26 cellular contexts compared by ENCODE assay signal in the genomic region with DNA sequence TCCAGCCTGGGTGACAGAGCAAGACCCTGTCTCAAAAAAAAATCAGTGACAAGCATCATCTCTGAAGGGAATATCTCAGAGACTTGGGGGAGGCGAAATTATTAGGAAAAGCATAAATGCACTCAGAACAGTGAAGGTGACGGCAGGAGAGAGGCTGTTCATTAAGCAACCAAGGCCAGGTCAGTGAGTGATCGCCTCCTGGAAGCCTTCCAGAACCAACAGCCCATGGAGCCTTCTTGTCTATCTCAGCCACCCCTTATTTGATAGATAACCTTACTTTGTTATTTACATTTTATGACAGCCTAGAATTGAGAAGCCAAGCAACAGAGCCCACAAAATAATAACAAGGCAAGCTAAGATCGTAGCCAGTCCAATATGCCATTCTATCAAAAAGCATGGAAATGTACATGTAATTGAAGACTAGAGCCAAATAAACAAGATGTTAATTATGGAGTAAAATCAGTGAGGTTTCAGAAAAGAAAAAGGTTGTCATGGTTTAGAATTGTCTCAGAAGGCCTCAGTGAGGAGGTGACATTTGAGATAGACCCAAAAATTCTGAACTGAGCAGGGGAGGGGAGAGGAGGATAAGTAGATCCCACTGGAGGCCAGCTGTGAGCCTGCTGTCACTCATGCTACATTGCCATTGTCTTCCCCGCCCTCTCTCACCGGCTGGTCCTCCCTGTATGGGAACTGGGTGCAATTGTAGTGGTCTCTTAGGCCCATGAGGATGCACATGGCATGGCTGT. TPM values are rescaled to one million over a fixed set of nuclear protein-coding genes. Genes with fewer than 3 reads are reported as not detected.
DNase-seq lines count a peak whose midpoint lies in the region; ATAC-seq and TF ChIP-seq lines count a peak whose summit lies in the region.
"Had no signal": no experiment of that assay in that cellular context is flagged by ENCODE, and none has a peak within 500 bp of the region (broad histone marks: within the 10 kb centered on the region; RNA-seq: fewer than 3 reads in every experiment).

No MANE protein-coding gene starts in this region.

- H3K9me2 ChIP-seq in OCI-LY7 (ENCODE audit: insufficient read depth, low read length) = no peaks in the 10 kb centered on the region

- H3K4me1 Mint-ChIP-seq in brain = peaks cover 47% of the 10 kb centered on the region
- no peaks in the 10 kb centered on the region for H3K4me1 Mint-ChIP-seq in activated CD4-positive, alpha-beta memory T cell treated with anti-CD3 and anti-CD28 coated beads, Interleukin-2, amount 10 ng/mL, durations not matched to agents 7 days and 5 days
- H3K4me1 Mint-ChIP-seq: activated CD4-positive, alpha-beta T cell treated with anti-CD3 and anti-CD28 coated beads, Interleukin-2, amount 10 ng/mL, durations not matched to agents 7 days and 5 days; activated naive CD8-positive, alpha-beta T cell treated with anti-CD3 and anti-CD28 coated beads for 36 hours had no signal

- H3K79me2 ChIP-seq in OCI-LY7 (ENCODE audit: insufficient read depth, low read depth, low read length) = no peaks in the 10 kb centered on the region

- ATAC-seq in HG03039 (IDR thresholded peaks at IDR 0.05; ENCODE audit: unreplicated experiment) = no peak
- ATAC-seq: heart right ventricle, upper lobe of right lung had no signal

- no peak overlapping the region for H2AFZ ChIP-seq in OCI-LY7 (ENCODE audit: low read length)

- no TSS peak for BruUV-seq in OCI-LY7 (replicated peaks; lab: Mats Ljungman, UMichigan)

- CTCF ChIA-PET in OCI-LY7 (lab: Charles Lee; ENCODE audit: unreplicated experiment) = no interaction called here
- CTCF ChIA-PET in activated CD4-positive, alpha-beta memory T cell treated with anti-CD3 and anti-CD28 coated beads, Interleukin-2, amount 10 ng/mL, durations not matched to agents 7 days and 5 days (lab: Charles Lee) = interaction anchor here (2.2 to 3.0 kb wide), 2 partner anchors 17 to 22 kb away, joined by 8 to 10 read pairs; no protein-coding TSS in a partner anchor

- peak overlapping the region in 3 of 5 experiments; percentile 68 to 84 (median 69) for H3K27ac Mint-ChIP-seq in brain
- no peak overlapping the region for H3K27ac Mint-ChIP-seq in activated CD4-positive, alpha-beta memory T cell treated with anti-CD3 and anti-CD28 coated beads, Interleukin-2, amount 10 ng/mL, durations not matched to agents 7 days and 5 days
- H3K27ac Mint-ChIP-seq: activated CD4-positive, alpha-beta T cell treated with anti-CD3 and anti-CD28 coated beads, Interleukin-2, amount 10 ng/mL, durations not matched to agents 7 days and 5 days; activated naive CD8-positive, alpha-beta T cell treated with anti-CD3 and anti-CD28 coated beads for 36 hours; activated T-helper 2 cell treated with anti-CD3 and anti-CD28 coated beads, Interferon-gamma antibody, Interleukin-2, Interleukin-4, amounts not matched to agents 10 μg/mL and 5 μg/mL and 100 μg/mL, durations not matched to agents 14 hours and 24 hours and 36 hours; nephron progenitor cell had no signal

- no peak overlapping the region for H3K4me2 ChIP-seq in OCI-LY7 (ENCODE audit: low read length)

- no peak for TF ChIP-seq CTCF in brain (conservative IDR thresholded peaks at IDR 0.05)
- TF ChIP-seq CTCF in OCI-LY7 (conservative IDR thresholded peaks at IDR 0.05; ENCODE audit: low read length) = no peak

- POLR2A ChIA-PET in OCI-LY7 (lab: Charles Lee) = interaction anchor here (0.6 kb wide), 1 partner anchor 36 kb away, joined by 3 read pairs; no protein-coding TSS in a partner anchor
- POLR2A ChIA-PET in activated CD4-positive, alpha-beta memory T cell treated with anti-CD3 and anti-CD28 coated beads, Interleukin-2, amount 10 ng/mL, durations not matched to agents 7 days and 5 days (lab: Charles Lee) = no interaction called here

- H3K4me3 Mint-ChIP-seq in brain = no peak overlapping the region
- no peak overlapping the region for H3K4me3 Mint-ChIP-seq in activated CD4-positive, alpha-beta memory T cell treated with anti-CD3 and anti-CD28 coated beads, Interleukin-2, amount 10 ng/mL, durations not matched to agents 7 days and 5 days
- H3K4me3 Mint-ChIP-seq: activated CD4-positive, alpha-beta T cell treated with anti-CD3 and anti-CD28 coated beads, Interleukin-2, amount 10 ng/mL, durations not matched to agents 7 days and 5 days; activated naive CD8-positive, alpha-beta T cell treated with anti-CD3 and anti-CD28 coated beads for 36 hours; nephron progenitor cell had no signal

- no peaks in the 10 kb centered on the region for H4K20me1 ChIP-seq in OCI-LY7 (ENCODE audit: insufficient read depth, low read length)

- H3K9me3 ChIP-seq in OCI-LY7 (ENCODE audit: low read length) = no peaks in the 10 kb centered on the region
- H3K9me3 ChIP-seq: heart right ventricle, left ventricle myocardium inferior, SJSA1, upper lobe of right lung had no signal

- no peak overlapping the region for H3K27ac ChIP-seq in OCI-LY7 (ENCODE audit: low read depth, low read length, poor library complexity, severe bottlenecking)
- H3K27ac ChIP-seq: heart right ventricle, left ventricle myocardium inferior, SJSA1, upper lobe of right lung had no signal

- H3K4me3 ChIP-seq in OCI-LY7 (ENCODE audit: low read depth, low read length, poor library complexity, severe bottlenecking) = no peak overlapping the region
- H3K4me3 ChIP-seq: heart right ventricle, left ventricle myocardium inferior, SJSA1, upper lobe of right lung had no signal

- H3K27me3 Mint-ChIP-seq in brain = no peaks in the 10 kb centered on the region
- H3K27me3 Mint-ChIP-seq in activated CD4-positive, alpha-beta memory T cell treated with anti-CD3 and anti-CD28 coated beads, Interleukin-2, amount 10 ng/mL, durations not matched to agents 7 days and 5 days = peaks cover 8% of the 10 kb centered on the region
- H3K27me3 Mint-ChIP-seq: activated naive CD8-positive, alpha-beta T cell treated with anti-CD3 and anti-CD28 coated beads for 36 hours had no signal

- intact Hi-C loops in OCI-LY7 (cut with micrococcal nuclease; ENCODE audit: unreplicated experiment) = no loop called here

- DNase-seq in NCI-H2227 treated with DMSO at 0.1 percent for 48 hours (lab: John Stamatoyannopoulos, UW) = peak; percentile 70
- no peak for DNase-seq in NCI-H2227 (lab: John Stamatoyannopoulos, UW; ENCODE audit: unreplicated experiment)
- peak; percentile 20 for DNase-seq in NCI-H226
- peak; percentile 14 for DNase-seq in renal cortical epithelial cell (ENCODE audit: low read depth)
- DNase-seq in OCI-LY7 (ENCODE audit: low spot score) = no peak
- no peak for DNase-seq in activated CD4-positive, alpha-beta memory T cell treated with anti-CD3 and anti-CD28 coated beads, Interleukin-2, amount 10 ng/mL, durations not matched to agents 7 days and 5 days
- DNase-seq: activated CD4-positive, alpha-beta T cell treated with anti-CD3 and anti-CD28 coated beads, Interleukin-2, amount 10 ng/mL, durations not matched to agents 7 days and 5 days; activated naive CD8-positive, alpha-beta T cell treated with anti-CD3 and anti-CD28 coated beads for 36 hours; effector CD4-positive, alpha-beta T cell; heart right ventricle; KBM-7; left ventricle myocardium inferior; MV-4-11; nephron progenitor cell; upper lobe of right lung had no signal

- peaks cover 4% of the 10 kb centered on the region for H3K4me1 ChIP-seq in OCI-LY7 (ENCODE audit: insufficient read depth, low read length, poor library complexity, severe bottlenecking)
- H3K4me1 ChIP-seq: heart right ventricle, left ventricle myocardium inferior, SJSA1, upper lobe of right lung had no signal

- peaks cover 0 to 3% (median 0%) of the 10 kb centered on the region in 5 experiments for H3K9me3 Mint-ChIP-seq in brain
- no peaks in the 10 kb centered on the region for H3K9me3 Mint-ChIP-seq in activated CD4-positive, alpha-beta memory T cell treated with anti-CD3 and anti-CD28 coated beads, Interleukin-2, amount 10 ng/mL, durations not matched to agents 7 days and 5 days
- H3K9me3 Mint-ChIP-seq: activated CD4-positive, alpha-beta T cell treated with anti-CD3 and anti-CD28 coated beads, Interleukin-2, amount 10 ng/mL, durations not matched to agents 7 days and 5 days; activated naive CD8-positive, alpha-beta T cell treated with anti-CD3 and anti-CD28 coated beads for 36 hours; activated T-helper 2 cell treated with anti-CD3 and anti-CD28 coated beads, Interferon-gamma antibody, Interleukin-2, Interleukin-4, amounts not matched to agents 10 μg/mL and 5 μg/mL and 100 μg/mL, durations not matched to agents 14 hours and 24 hours and 36 hours; nephron progenitor cell had no signal

- no peaks in the 10 kb centered on the region for H3K36me3 Mint-ChIP-seq in brain
- H3K36me3 Mint-ChIP-seq in activated CD4-positive, alpha-beta memory T cell treated with anti-CD3 and anti-CD28 coated beads, Interleukin-2, amount 10 ng/mL, durations not matched to agents 7 days and 5 days (ENCODE audit: low read depth) = no peaks in the 10 kb centered on the region
- H3K36me3 Mint-ChIP-seq: activated naive CD8-positive, alpha-beta T cell treated with anti-CD3 and anti-CD28 coated beads for 36 hours had no signal

- no peaks in the 10 kb centered on the region for H3K36me3 ChIP-seq in OCI-LY7 (ENCODE audit: insufficient read depth, low read length)
- H3K36me3 ChIP-seq: heart right ventricle, left ventricle myocardium inferior, SJSA1, upper lobe of right lung had no signal

RNA-seq across cellular contexts. Expression of a gene that starts 17.8 kb away (rescaled TPM):
- not detected for polyA plus RNA-seq in brain (ENCODE audit: insufficient read depth, low read depth, low replicate concordance)
- 0.35 TPM in 1 of 2 replicates, not detected in the other for total RNA-seq in renal cortical epithelial cell
- total RNA-seq in OCI-LY7 (2014; rRNA removed; shearing (Covaris generic)) = not detected in 2 replicates
- total RNA-seq in OCI-LY7 (2022) = not detected in 2 replicates
- total RNA-seq in activated CD4-positive, alpha-beta memory T cell treated with anti-CD3 and anti-CD28 coated beads, Interleukin-2, amount 10 ng/mL, durations not matched to agents 7 days and 5 days = not detected
- total RNA-seq: activated CD4-positive, alpha-beta T cell treated with anti-CD3 and anti-CD28 coated beads, Interleukin-2, amount 10 ng/mL, durations not matched to agents 7 days and 5 days; activated naive CD8-positive, alpha-beta T cell treated with anti-CD3 and anti-CD28 coated beads for 36 hours; activated T-helper 2 cell treated with anti-CD3 and anti-CD28 coated beads, Interferon-gamma antibody, Interleukin-2, Interleukin-4, amounts not matched to agents 10 μg/mL and 5 μg/mL and 100 μg/mL, durations not matched to agents 14 hours and 24 hours and 36 hours; astrocyte; cerebellum; Daoy; fibroblast of villous mesenchyme; heart right ventricle; left ventricle myocardium inferior; SJSA1; subcutaneous adipose tissue; T-helper 1 cell treated with Interleukin-12 subunit alpha and Interleukin-12 subunit beta and Interleukin-4 antibody, amounts not matched to agents 30 ng/mL and 1 ng/mL, for 36 hours; upper lobe of right lung had no signal
- polyA plus RNA-seq: heart right ventricle had no signal

RNA-seq across cellular contexts. Expression of a gene that starts 49.0 kb away (rescaled TPM):
- 0.15 TPM for polyA plus RNA-seq in brain (ENCODE audit: insufficient read depth, low read depth, low replicate concordance)
- total RNA-seq in renal cortical epithelial cell (not detected in 2 replicates), OCI-LY7 (2022) (not detected in 2 replicates)
- not detected in 2 replicates for total RNA-seq in OCI-LY7 (2014; rRNA removed; shearing (Covaris generic))
- total RNA-seq in activated CD4-positive, alpha-beta memory T cell treated with anti-CD3 and anti-CD28 coated beads, Interleukin-2, amount 10 ng/mL, durations not matched to agents 7 days and 5 days = under 1 TPM in 1 of 2 experiments, not detected in 1; 0.13 TPM
- total RNA-seq: activated CD4-positive, alpha-beta T cell treated with anti-CD3 and anti-CD28 coated beads, Interleukin-2, amount 10 ng/mL, durations not matched to agents 7 days and 5 days; activated naive CD8-positive, alpha-beta T cell treated with anti-CD3 and anti-CD28 coated beads for 36 hours; activated T-helper 2 cell treated with anti-CD3 and anti-CD28 coated beads, Interferon-gamma antibody, Interleukin-2, Interleukin-4, amounts not matched to agents 10 μg/mL and 5 μg/mL and 100 μg/mL, durations not matched to agents 14 hours and 24 hours and 36 hours; astrocyte; cerebellum; Daoy; epithelial cell of proximal tubule; fibroblast of villous mesenchyme; left ventricle myocardium inferior; SJSA1; subcutaneous adipose tissue; T-helper 1 cell treated with Interleukin-12 subunit alpha and Interleukin-12 subunit beta and Interleukin-4 antibody, amounts not matched to agents 30 ng/mL and 1 ng/mL, for 36 hours had no signal
- polyA plus RNA-seq: heart right ventricle had no signal

Comparison
In these comparisons a context has a peak if more than half of its experiments do, and no peak if none do; other contexts are left out.
1. DNase-seq: peak in NCI-H2227 treated with DMSO at 0.1 percent for 48 hours (single experiment), NCI-H226 (single experiment) and renal cortical epithelial cell (single experiment); none in NCI-H2227 (single experiment), OCI-LY7 (single experiment) and activated CD4-positive, alpha-beta memory T cell treated with anti-CD3 and anti-CD28 coated beads, Interleukin-2, amount 10 ng/mL, durations not matched to agents 7 days and 5 days (single experiment).